ENCODE assay signal across 22 cellular contexts in the genomic region with DNA sequence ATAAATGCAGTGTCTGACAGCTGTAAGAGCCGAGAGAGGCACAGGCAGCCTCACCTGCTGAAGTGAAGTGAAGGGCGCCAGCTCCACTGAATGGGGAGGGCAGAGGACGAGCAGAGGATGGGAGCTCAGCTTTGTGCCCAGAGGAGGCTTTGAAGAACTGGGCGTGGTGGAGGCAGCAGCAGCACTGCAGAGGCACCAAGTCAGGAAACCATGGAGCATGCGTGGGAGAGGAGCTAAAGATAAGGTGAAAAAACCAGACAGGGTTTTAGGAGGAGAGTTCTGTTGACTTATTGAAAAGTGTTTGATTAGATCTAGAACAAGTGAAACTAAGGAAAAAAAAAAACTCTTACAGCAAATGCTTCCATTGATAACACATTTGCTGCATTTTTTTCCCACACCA.
"Had no signal": no experiment of that assay in that cellular context is flagged by ENCODE, and none has a peak within 500 bp of the region (broad histone marks: within the 10 kb centered on the region; RNA-seq: fewer than 3 reads in every experiment).

No MANE protein-coding gene starts in this region.

- H3K4me1 ChIP-seq: SJCRH30 had no signal

- H3K27ac ChIP-seq: HL-60, SJCRH30 had no signal

- DNase-seq: Karpas-422, KBM-7, MG63, NCI-H1092 treated with DMSO at 0.1 percent for 48 hours, NCI-H1436, NCI-H187, NCI-H2029, NCI-H2081 treated with DMSO at 0.1 percent for 48 hours, NCI-H2171, NCI-H226, NCI-H446, NCI-H510A, NCI-H524 treated with DMSO at 0.1 percent for 48 hours, NCI-H774, PC-3, SHP77 treated with DMSO at 0.1 percent for 48 hours, SJCRH30, T-helper 17 cell had no signal

- H3K4me3 ChIP-seq: MG63, SJCRH30 had no signal

- FAIRE-seq: HTR-8/SVneo had no signal

- H3K36me3 ChIP-seq: MG63, SJCRH30 had no signal

- H3K9me3 ChIP-seq: MG63, SJCRH30 had no signal

- H3K27me3 ChIP-seq: MG63, SJCRH30 had no signal

- ATAC-seq: Panc1, PC-3, SK-N-SH treated with all-trans-retinoic acid at 6 μM for 48 hours, T-helper 17 cell had no signal
